ENCODE assay signal across 8 cellular contexts in genomic region chr4:112145820-112146813, GRCh38. TPM values are rescaled to one million over a fixed set of nuclear protein-coding genes. Genes with fewer than 3 reads are reported as not detected.
DNase-seq lines count a peak whose midpoint lies in the region; ATAC-seq and TF ChIP-seq lines count a peak whose summit lies in the region.

No MANE protein-coding gene starts in this region.

- no peak overlapping the region for H3K9ac ChIP-seq in endodermal cell (ENCODE audit: extremely low read depth, low read length, poor library complexity, severe bottlenecking)

- DNase-seq in NCI-H1694 treated with DMSO at 0.1 percent for 48 hours (lab: John Stamatoyannopoulos, UW) = peak; percentile 10
- no peak for DNase-seq in NCI-H1694 (lab: John Stamatoyannopoulos, UW)
- DNase-seq in NB4 (ENCODE audit: low read depth) = peak; percentile 68
- peak; percentile 66 for DNase-seq in activated CD8-positive, alpha-beta T cell treated with anti-CD3 and anti-CD28 coated beads, Interleukin-2, amount 10 ng/mL, durations not matched to agents 7 days and 5 days
- peak; percentile 82 for DNase-seq in endodermal cell
- DNase-seq in stimulated activated CD8-positive, alpha-beta memory T cell treated with anti-CD3 and anti-CD28 coated beads, Interleukin-15, amount 100 ng/mL, for 4 hours (ENCODE audit: low read depth in 2 of 2) = peak; percentile 55 to 71

- H3K27ac ChIP-seq in endodermal cell (ENCODE audit: low read depth, low read length) = no peak overlapping the region
- H3K27ac ChIP-seq in mesodermal cell (ENCODE audit: low read depth, low read length, severe bottlenecking) = no peak overlapping the region

- H3K4me3 ChIP-seq in NB4 (ENCODE audit: low read depth, low read length) (peak overlapping the region; percentile 90), endodermal cell (ENCODE audit: low read length) (peak overlapping the region; percentile 77), mesodermal cell (ENCODE audit: extremely low read depth, insufficient read depth, low read length, poor library complexity, severe bottlenecking) (peak overlapping the region; percentile 64)

- H3K27me3 Mint-ChIP-seq in activated CD8-positive, alpha-beta T cell treated with anti-CD3 and anti-CD28 coated beads, Interleukin-2, amount 10 ng/mL, durations not matched to agents 7 days and 5 days (ENCODE audit: low read depth) = no peaks in the 10 kb centered on the region
- H3K27me3 Mint-ChIP-seq in endodermal cell (ENCODE audit: insufficient read depth) = peaks cover 33% of the 10 kb centered on the region

- WGBS in endodermal cell (ENCODE audit: insufficient coverage in 1 of 2, insufficient read length in 1 of 2), 2 experiments = 4 to 6% methylated on average over 20 to 50 of the region's 50 CpGs
- WGBS in mesodermal cell (ENCODE audit: insufficient coverage in 2 of 2), 2 experiments = 1% methylated on average over 29 to 32 of the region's 50 CpGs

- H3K36me3 Mint-ChIP-seq in activated CD8-positive, alpha-beta T cell treated with anti-CD3 and anti-CD28 coated beads, Interleukin-2, amount 10 ng/mL, durations not matched to agents 7 days and 5 days (ENCODE audit: low read depth) = no peaks in the 10 kb centered on the region
- H3K36me3 Mint-ChIP-seq in endodermal cell (ENCODE audit: low read depth) = no peaks in the 10 kb centered on the region

- H3K27ac Mint-ChIP-seq in activated CD8-positive, alpha-beta T cell treated with anti-CD3 and anti-CD28 coated beads, Interleukin-2, amount 10 ng/mL, durations not matched to agents 7 days and 5 days = peak overlapping the region; percentile 85
- no peak overlapping the region for H3K27ac Mint-ChIP-seq in endodermal cell

- ATAC-seq in HG02623 (IDR thresholded peaks at IDR 0.05; ENCODE audit: unreplicated experiment) = peak; percentile 54
- ATAC-seq in activated CD8-positive, alpha-beta T cell treated with anti-CD3 and anti-CD28 coated beads, Interleukin-2, amount 10 ng/mL, durations not matched to agents 7 days and 5 days = peak; percentile 62

- TF ChIP-seq POLR2A in NB4 (IDR thresholded peaks at IDR 0.05; ENCODE audit: extremely low read depth, insufficient read length) = no peak

- peaks cover 35% of the 10 kb centered on the region for H3K4me1 Mint-ChIP-seq in activated CD8-positive, alpha-beta T cell treated with anti-CD3 and anti-CD28 coated beads, Interleukin-2, amount 10 ng/mL, durations not matched to agents 7 days and 5 days (ENCODE audit: low read depth)
- peaks cover 3% of the 10 kb centered on the region for H3K4me1 Mint-ChIP-seq in endodermal cell

- no peaks in the 10 kb centered on the region for H3K36me3 ChIP-seq in endodermal cell (ENCODE audit: control insufficient read depth, insufficient read depth, low read length)
- H3K36me3 ChIP-seq in mesodermal cell (ENCODE audit: control insufficient read depth, insufficient read depth, low read length) = no peaks in the 10 kb centered on the region

- TF ChIP-seq CTCF in NB4 (IDR thresholded peaks at IDR 0.05; ENCODE audit: low read depth, low read length) (no peak), endodermal cell (conservative IDR thresholded peaks at IDR 0.05) (peak; percentile 66)

- H3K9me3 ChIP-seq in endodermal cell (ENCODE audit: control insufficient read depth, low read length) = no peaks in the 10 kb centered on the region
- H3K9me3 ChIP-seq in mesodermal cell (ENCODE audit: control insufficient read depth, low read length) = no peaks in the 10 kb centered on the region

- peaks cover 27% of the 10 kb centered on the region for H3K27me3 ChIP-seq in endodermal cell (ENCODE audit: control insufficient read depth, insufficient read depth, low read length, poor library complexity, severe bottlenecking)

- CTCF ChIA-PET in activated CD8-positive, alpha-beta T cell treated with anti-CD3 and anti-CD28 coated beads, Interleukin-2, amount 10 ng/mL, durations not matched to agents 7 days and 5 days (lab: Charles Lee) = interaction anchor here (0.8 to 2.6 kb wide), 4 partner anchors 28 to 142 kb away, joined by 3 to 10 read pairs (median 4); no protein-coding TSS in a partner anchor

- H3K4me1 ChIP-seq in endodermal cell (ENCODE audit: control insufficient read depth, insufficient read depth, low read length) (no peaks in the 10 kb centered on the region), mesodermal cell (ENCODE audit: control insufficient read depth, insufficient read depth, low read length, poor library complexity, severe bottlenecking) (no peaks in the 10 kb centered on the region)

- no peaks in the 10 kb centered on the region for H3K9me3 Mint-ChIP-seq in activated CD8-positive, alpha-beta T cell treated with anti-CD3 and anti-CD28 coated beads, Interleukin-2, amount 10 ng/mL, durations not matched to agents 7 days and 5 days (ENCODE audit: insufficient read depth)
- no peaks in the 10 kb centered on the region for H3K9me3 Mint-ChIP-seq in endodermal cell

- H3K4me3 Mint-ChIP-seq in activated CD8-positive, alpha-beta T cell treated with anti-CD3 and anti-CD28 coated beads, Interleukin-2, amount 10 ng/mL, durations not matched to agents 7 days and 5 days = peak overlapping the region; percentile 83
- H3K4me3 Mint-ChIP-seq in endodermal cell = peak overlapping the region; percentile 68

- POLR2A ChIA-PET in activated CD8-positive, alpha-beta T cell treated with anti-CD3 and anti-CD28 coated beads, Interleukin-2, amount 10 ng/mL, durations not matched to agents 7 days and 5 days (lab: Charles Lee) = interaction anchor here (0.5 to 1.0 kb wide), 3 partner anchors 22 to 140 kb away, joined by 3 to 4 read pairs (median 3); no protein-coding TSS in a partner anchor

RNA-seq across cellular contexts. Expression of gene FAM241A, which starts 0.9 kb away (rescaled TPM):
- total RNA-seq in activated CD8-positive, alpha-beta T cell treated with anti-CD3 and anti-CD28 coated beads, Interleukin-2, amount 10 ng/mL, durations not matched to agents 7 days and 5 days = 1 to 10 TPM; 1.2 to 1.3 TPM
- total RNA-seq in endodermal cell = under 1 TPM; 0.13 to 0.18 TPM
- polyA plus RNA-seq in endodermal cell (2013, experiment 1 of 2) = 0.43 TPM
- 0.41 TPM for polyA plus RNA-seq in endodermal cell (2013, experiment 2 of 2)
- polyA plus RNA-seq in mesodermal cell (2013, experiment 1 of 2) = 1.6 TPM
- polyA plus RNA-seq in mesodermal cell (2013, experiment 2 of 2) = 2.0 TPM
